In the genomic region with DNA sequence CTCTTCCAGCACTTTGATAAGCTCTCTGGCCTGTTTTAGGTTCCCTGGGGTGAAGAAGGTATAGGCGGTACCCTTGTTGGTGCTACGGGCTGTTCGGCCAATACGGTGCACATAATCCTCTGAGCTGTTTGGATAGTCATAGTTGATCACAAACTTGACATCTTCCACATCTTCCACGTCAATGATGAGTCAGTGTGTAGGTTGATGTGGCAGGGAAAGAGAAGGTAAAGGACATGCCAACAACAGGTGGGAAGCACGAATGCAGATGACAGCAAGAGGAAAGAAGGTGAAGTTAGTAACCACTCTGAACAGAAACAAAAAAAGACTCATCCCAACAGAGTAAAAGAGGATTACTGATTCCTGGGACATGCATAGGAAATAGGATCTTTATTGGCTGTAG, we compare ENCODE assay signal across 22 cellular contexts. TPM values are rescaled to one million over a fixed set of nuclear protein-coding genes. Genes with fewer than 3 reads are reported as not detected.
DNase-seq lines count a peak whose midpoint lies in the region; ATAC-seq and TF ChIP-seq lines count a peak whose summit lies in the region.
"Had no signal": no experiment of that assay in that cellular context is flagged by ENCODE, and none has a peak within 500 bp of the region (broad histone marks: within the 10 kb centered on the region; RNA-seq: fewer than 3 reads in every experiment).

No MANE protein-coding gene starts in this region.

- CTCF ChIA-PET in CD4-positive, alpha-beta T cell (lab: Charles Lee), result no interaction called here
- CTCF ChIA-PET in naive thymus-derived CD4-positive, alpha-beta T cell (lab: Charles Lee), result no interaction called here

- no peak overlapping the region for H3K4me3 ChIP-seq in naive thymus-derived CD4-positive, alpha-beta T cell (ENCODE audit: low read length)
- H3K4me3 ChIP-seq: BLaER1, left ventricle myocardium inferior had no signal

- DNase-seq in T-helper 1 cell, result no peak
- DNase-seq in CD4-positive, alpha-beta T cell, result no peak
- no peak for DNase-seq in naive thymus-derived CD4-positive, alpha-beta T cell
- no peak for DNase-seq in inferior parietal cortex (ENCODE audit: extremely low spot score)
- DNase-seq: 8988T; activated CD4-positive, alpha-beta T cell treated with anti-CD3 and anti-CD28 coated beads for 1 hour; DMS79; H7; left ventricle myocardium inferior; NCI-H1092; NCI-H2081 treated with DMSO at 0.1 percent for 48 hours; NCI-H524 treated with DMSO at 0.1 percent for 48 hours; Right ventricle myocardium superior had no signal

- TF ChIP-seq CTCF in CD4-positive, alpha-beta T cell (IDR thresholded peaks at IDR 0.05), result no peak

- H3K36me3 ChIP-seq in naive thymus-derived CD4-positive, alpha-beta T cell (ENCODE audit: control insufficient read depth in 2 of 3, insufficient read depth in 3 of 3, low read length in 3 of 3), result peaks cover 25 to 91% (median 91%) of the 10 kb centered on the region in 3 experiments

- no peaks in the 10 kb centered on the region for H3K4me1 ChIP-seq in naive thymus-derived CD4-positive, alpha-beta T cell (ENCODE audit: control insufficient read depth in 2 of 2, insufficient read depth in 2 of 2, low read length in 2 of 2)
- H3K4me1 ChIP-seq: BLaER1 had no signal

- H3K27ac ChIP-seq in CD4-positive, alpha-beta T cell (ENCODE audit: low read depth, low read length), result no peak overlapping the region
- no peak overlapping the region for H3K27ac ChIP-seq in naive thymus-derived CD4-positive, alpha-beta T cell (ENCODE audit: low read depth, low read length)
- H3K27ac ChIP-seq: BLaER1, left ventricle myocardium inferior had no signal

- no peak for ATAC-seq in CD4-positive, alpha-beta T cell (ENCODE audit: poor library complexity)
- ATAC-seq in activated T-helper 17 cell treated with anti-CD3 and anti-CD28 coated beads, Interleukin-2, amount 50 U/mL, for 72 hours (replicated peaks), result peak; percentile 82
- no peak for ATAC-seq in naive thymus-derived CD4-positive, alpha-beta T cell
- no peak for ATAC-seq in HG02588 (IDR thresholded peaks at IDR 0.05; ENCODE audit: unreplicated experiment)
- ATAC-seq in HG03469 (IDR thresholded peaks at IDR 0.05; ENCODE audit: unreplicated experiment), result no peak

- no peaks in the 10 kb centered on the region for H3K9me3 Mint-ChIP-seq in T-helper 1 cell treated with Interleukin-12 subunit alpha and Interleukin-12 subunit beta and Interleukin-4 antibody, amounts not matched to agents 30 μg/mL and 1 μg/mL, for 36 hours
- H3K9me3 Mint-ChIP-seq in CD4-positive, alpha-beta T cell, result no peaks in the 10 kb centered on the region
- H3K9me3 Mint-ChIP-seq in activated T-helper 17 cell treated with anti-CD3 and anti-CD28 coated beads, Interleukin-2, amount 50 U/mL, for 72 hours, result no peaks in the 10 kb centered on the region
- H3K9me3 Mint-ChIP-seq in naive thymus-derived CD4-positive, alpha-beta T cell, result peaks cover 0 to 2% (median 0%) of the 10 kb centered on the region in 11 donors
- H3K9me3 Mint-ChIP-seq: type B pancreatic cell had no signal

- no peaks in the 10 kb centered on the region for H3K9me3 ChIP-seq in CD4-positive, alpha-beta T cell (ENCODE audit: control insufficient read depth, low read length)
- no peaks in the 10 kb centered on the region for H3K9me3 ChIP-seq in naive thymus-derived CD4-positive, alpha-beta T cell (ENCODE audit: control insufficient read depth in 2 of 3, low read length in 3 of 3)
- H3K9me3 ChIP-seq: BLaER1, left ventricle myocardium inferior had no signal

- peaks cover 61% of the 10 kb centered on the region for H3K36me3 Mint-ChIP-seq in T-helper 1 cell treated with Interleukin-12 subunit alpha and Interleukin-12 subunit beta and Interleukin-4 antibody, amounts not matched to agents 30 μg/mL and 1 μg/mL, for 36 hours (ENCODE audit: low read depth)
- peaks cover 97% of the 10 kb centered on the region for H3K36me3 Mint-ChIP-seq in CD4-positive, alpha-beta T cell (ENCODE audit: low read depth)
- peaks cover 100% of the 10 kb centered on the region for H3K36me3 Mint-ChIP-seq in activated T-helper 17 cell treated with anti-CD3 and anti-CD28 coated beads, Interleukin-2, amount 50 U/mL, for 72 hours (ENCODE audit: low read depth)
- peaks cover 17 to 72% (median 55%) of the 10 kb centered on the region in 5 donors for H3K36me3 Mint-ChIP-seq in naive thymus-derived CD4-positive, alpha-beta T cell

- no peaks in the 10 kb centered on the region for H3K27me3 Mint-ChIP-seq in T-helper 1 cell treated with Interleukin-12 subunit alpha and Interleukin-12 subunit beta and Interleukin-4 antibody, amounts not matched to agents 30 μg/mL and 1 μg/mL, for 36 hours (ENCODE audit: low read depth)
- H3K27me3 Mint-ChIP-seq in CD4-positive, alpha-beta T cell, result no peaks in the 10 kb centered on the region
- H3K27me3 Mint-ChIP-seq in activated T-helper 17 cell treated with anti-CD3 and anti-CD28 coated beads, Interleukin-2, amount 50 U/mL, for 72 hours, result no peaks in the 10 kb centered on the region
- no peaks in the 10 kb centered on the region for H3K27me3 Mint-ChIP-seq in naive thymus-derived CD4-positive, alpha-beta T cell
- H3K27me3 Mint-ChIP-seq: type B pancreatic cell had no signal

- H3K4me3 Mint-ChIP-seq in T-helper 1 cell treated with Interleukin-12 subunit alpha and Interleukin-12 subunit beta and Interleukin-4 antibody, amounts not matched to agents 30 μg/mL and 1 μg/mL, for 36 hours, result no peak overlapping the region
- no peak overlapping the region for H3K4me3 Mint-ChIP-seq in CD4-positive, alpha-beta T cell
- peak overlapping the region; percentile 3 for H3K4me3 Mint-ChIP-seq in activated T-helper 17 cell treated with anti-CD3 and anti-CD28 coated beads, Interleukin-2, amount 50 U/mL, for 72 hours
- H3K4me3 Mint-ChIP-seq in naive thymus-derived CD4-positive, alpha-beta T cell, result peak overlapping the region in 2 of 10 donors; percentile 1 to 56
- H3K4me3 Mint-ChIP-seq: type B pancreatic cell had no signal

- H3K4me1 Mint-ChIP-seq in T-helper 1 cell treated with Interleukin-12 subunit alpha and Interleukin-12 subunit beta and Interleukin-4 antibody, amounts not matched to agents 30 μg/mL and 1 μg/mL, for 36 hours (ENCODE audit: low read depth), result peaks cover 36% of the 10 kb centered on the region
- peaks cover 68% of the 10 kb centered on the region for H3K4me1 Mint-ChIP-seq in CD4-positive, alpha-beta T cell (ENCODE audit: low read depth)
- peaks cover 28% of the 10 kb centered on the region for H3K4me1 Mint-ChIP-seq in activated T-helper 17 cell treated with anti-CD3 and anti-CD28 coated beads, Interleukin-2, amount 50 U/mL, for 72 hours
- H3K4me1 Mint-ChIP-seq in naive thymus-derived CD4-positive, alpha-beta T cell, result peaks cover 20 to 76% (median 60%) of the 10 kb centered on the region in 7 donors

- POLR2A ChIA-PET in CD4-positive, alpha-beta T cell (lab: Charles Lee), result interaction anchor here (0.9 to 1.7 kb wide), 3 partner anchors 10 to 17 kb away, joined by 3 to 4 read pairs (median 3); no protein-coding TSS in a partner anchor
- POLR2A ChIA-PET in naive thymus-derived CD4-positive, alpha-beta T cell (lab: Charles Lee), result interaction anchor here (1.2 to 1.6 kb wide), 2 partner anchors 14 to 43 kb away, joined by 3 to 11 read pairs; no protein-coding TSS in a partner anchor

- H3K27ac Mint-ChIP-seq in T-helper 1 cell treated with Interleukin-12 subunit alpha and Interleukin-12 subunit beta and Interleukin-4 antibody, amounts not matched to agents 30 μg/mL and 1 μg/mL, for 36 hours, result peak overlapping the region; percentile 63
- peak overlapping the region; percentile 41 for H3K27ac Mint-ChIP-seq in CD4-positive, alpha-beta T cell
- H3K27ac Mint-ChIP-seq in activated T-helper 17 cell treated with anti-CD3 and anti-CD28 coated beads, Interleukin-2, amount 50 U/mL, for 72 hours, result peak overlapping the region; percentile 46
- H3K27ac Mint-ChIP-seq in naive thymus-derived CD4-positive, alpha-beta T cell, result peak overlapping the region; percentile 5 to 81 (median 46)
- H3K27ac Mint-ChIP-seq: type B pancreatic cell had no signal

- no peaks in the 10 kb centered on the region for H3K27me3 ChIP-seq in CD4-positive, alpha-beta T cell (ENCODE audit: control insufficient read depth, insufficient read depth, low read length)
- H3K27me3 ChIP-seq in naive thymus-derived CD4-positive, alpha-beta T cell (ENCODE audit: control insufficient read depth in 2 of 2, insufficient read depth in 2 of 2, low read length in 2 of 2), result no peaks in the 10 kb centered on the region
- H3K27me3 ChIP-seq: BLaER1 had no signal

- intact Hi-C loops in CD4-positive, alpha-beta T cell (cut with DNase I, micrococcal nuclease), result no loop called here
- intact Hi-C loops in naive thymus-derived CD4-positive, alpha-beta T cell (cut with micrococcal nuclease), result loop anchor here in 1 of 2 donors (10.0 kb wide), 1 partner anchor 47 kb away; no protein-coding TSS in a partner anchor

RNA-seq across cellular contexts. Expression of a gene that starts 18.2 kb away (rescaled TPM):
- 100 to 1,000 TPM; 454 to 462 TPM for total RNA-seq in CD4-positive, alpha-beta T cell
- 100 to 1,000 TPM; 373 to 600 TPM for total RNA-seq in activated T-helper 17 cell treated with anti-CD3 and anti-CD28 coated beads, Interleukin-2, amount 50 U/mL, for 72 hours
- total RNA-seq in naive thymus-derived CD4-positive, alpha-beta T cell, result 1,000 to 10,000 TPM in 2 of 5 experiments, 100 to 1,000 TPM in 3; 478 to 1,097 (median 684) TPM
- 10 to 100 TPM; 37.7 to 43.4 TPM for polyA plus RNA-seq in naive thymus-derived CD4-positive, alpha-beta T cell

RNA-seq across cellular contexts. Expression of a gene that starts 20.1 kb away (rescaled TPM):
- not detected for total RNA-seq in CD4-positive, alpha-beta T cell
- total RNA-seq in activated T-helper 17 cell treated with anti-CD3 and anti-CD28 coated beads, Interleukin-2, amount 50 U/mL, for 72 hours, result under 1 TPM; 0.32 to 0.40 TPM
- under 1 TPM in 1 of 5 experiments, not detected in 4; 0.80 TPM for total RNA-seq in naive thymus-derived CD4-positive, alpha-beta T cell
- not detected for polyA plus RNA-seq in naive thymus-derived CD4-positive, alpha-beta T cell

RNA-seq across cellular contexts. Expression of a gene that starts 32.9 kb away (rescaled TPM):
- not detected for total RNA-seq in CD4-positive, alpha-beta T cell
- not detected for total RNA-seq in activated T-helper 17 cell treated with anti-CD3 and anti-CD28 coated beads, Interleukin-2, amount 50 U/mL, for 72 hours
- total RNA-seq in naive thymus-derived CD4-positive, alpha-beta T cell, result not detected
- not detected for polyA plus RNA-seq in naive thymus-derived CD4-positive, alpha-beta T cell
- total RNA-seq: epithelial cell of proximal tubule; posterior vena cava; T-helper 2 cell treated with Interferon-gamma antibody and Interleukin-4, amounts not matched to agents 100 ng/mL and 5 ng/mL, for 36 hours had no signal
